1 cellular context compared by ENCODE assay signal in genomic region chr11:61855939-61856730, GRCh38.
TF ChIP-seq lines count a peak whose summit lies in the region.

No MANE protein-coding gene starts in this region.

TF ChIP-seq in WTC11, 78 proteins besides CTCF, POLR2A, EP300 and RAD21 (continued from another document):
- TF ChIP-seq PREB (CRISPR knock-in tag; IDR thresholded peaks at IDR 0.05; ENCODE audit: borderline replicate concordance) = no peak
- TF ChIP-seq ETV6 (CRISPR knock-in tag; IDR thresholded peaks at IDR 0.05) = no peak
- TF ChIP-seq KAT7 (CRISPR knock-in tag; IDR thresholded peaks at IDR 0.05; ENCODE audit: borderline replicate concordance) = no peak
- no peak for TF ChIP-seq ATF2 (CRISPR knock-in tag; IDR thresholded peaks at IDR 0.05; ENCODE audit: borderline replicate concordance, low read depth)
- no peak for TF ChIP-seq ELF4 (CRISPR knock-in tag; IDR thresholded peaks at IDR 0.05; ENCODE audit: low read depth)
